In the genomic region with DNA sequence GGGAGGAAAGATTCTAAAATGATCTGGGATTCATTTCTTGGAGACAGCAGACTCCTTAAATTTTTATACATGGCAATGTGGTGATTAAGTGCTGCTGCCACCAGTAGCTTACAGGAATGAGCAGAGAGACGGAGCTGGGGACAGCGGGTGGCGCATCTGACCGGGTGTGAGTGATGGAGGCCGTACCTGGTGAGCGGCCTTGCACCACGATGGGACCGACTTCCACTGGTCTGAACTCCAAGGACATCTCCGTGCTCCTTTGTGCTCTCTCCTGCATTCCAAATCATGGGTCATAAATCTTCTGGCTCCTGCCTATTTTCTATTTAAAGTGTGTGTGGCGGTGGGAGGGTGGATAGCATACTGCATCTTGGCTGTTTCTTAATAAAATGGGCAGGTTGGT, we compare ENCODE assay signal across 1 cellular context.
TF ChIP-seq lines count a peak whose summit lies in the region.

No MANE protein-coding gene starts in this region.

TF ChIP-seq in H1, 55 proteins besides CTCF, POLR2A, EP300 and RAD21 (continued from another document):
- TF ChIP-seq PHF8 (conservative IDR thresholded peaks at IDR 0.05; ENCODE audit: low read depth, low read length) (no peak), SP2 (IDR thresholded peaks at IDR 0.05; ENCODE audit: low read length) (no peak), NRF1 (IDR thresholded peaks at IDR 0.05; ENCODE audit: low read depth, low read length) (no peak), CREB1 (IDR thresholded peaks at IDR 0.05) (no peak), RBBP5 (IDR thresholded peaks at IDR 0.05; ENCODE audit: borderline replicate concordance, low read depth, low read length) (no peak), GABPA (IDR thresholded peaks at IDR 0.05; ENCODE audit: borderline replicate concordance, insufficient read depth, low read length) (no peak), SP1 (IDR thresholded peaks at IDR 0.05; ENCODE audit: low read depth, low read length) (no peak)
